ENCODE assay signal across 12 cellular contexts in the genomic region with DNA sequence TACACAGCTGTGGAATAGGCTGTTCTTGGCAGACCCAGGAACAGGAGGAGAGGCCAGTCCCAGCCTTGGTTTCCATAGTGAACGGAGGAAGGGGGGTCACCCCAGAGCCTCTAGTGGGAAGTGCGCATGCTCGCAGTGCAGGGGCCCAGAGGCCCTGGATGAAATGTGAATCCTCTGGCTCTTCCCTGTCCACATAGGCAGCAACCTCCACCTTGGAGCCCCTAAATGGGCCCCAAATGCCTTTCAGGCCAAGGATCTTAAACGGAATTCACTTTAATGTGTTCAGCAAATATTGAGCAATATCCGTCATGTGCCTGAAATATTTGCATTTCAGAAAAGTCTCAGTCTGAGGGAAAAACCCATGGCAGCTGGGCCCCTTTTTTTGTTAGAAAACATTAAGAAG. TPM values are rescaled to one million over a fixed set of nuclear protein-coding genes. Genes with fewer than 3 reads are reported as not detected.
A peak's percentile ranks its signal among the peaks of the same experiment; 100 is the strongest.
DNase-seq lines count a peak whose midpoint lies in the region; ATAC-seq and TF ChIP-seq lines count a peak whose summit lies in the region.
"Had no signal": no experiment of that assay in that cellular context is flagged by ENCODE, and none has a peak within 500 bp of the region (broad histone marks: within the 10 kb centered on the region; RNA-seq: fewer than 3 reads in every experiment).

No MANE protein-coding gene starts in this region.

- H3K4me1 ChIP-seq in fibroblast of lung (ENCODE audit: control insufficient read depth, extremely low read depth, insufficient read depth, low read length) (no peaks in the 10 kb centered on the region), transverse colon (no peaks in the 10 kb centered on the region)

- DNase-seq in NCI-H146 (lab: John Stamatoyannopoulos, UW): peak; percentile 1
- DNase-seq in NCI-H146 treated with DMSO at 0.1 percent for 48 hours (lab: John Stamatoyannopoulos, UW; ENCODE audit: unreplicated experiment): no peak
- DNase-seq in fibroblast of lung (ENCODE audit: low read depth in 2 of 2): peak; percentile 6 to 93
- DNase-seq in mesothelial cell of epicardium (ENCODE audit: low spot score in 2 of 2, unreplicated experiment in 2 of 2): peak; percentile 62 to 80
- peak; percentile 23 for DNase-seq in transverse colon
- no peak for DNase-seq in SIG-M5 treated with dmso at 0.1 percent for 504 hours (lab: John Stamatoyannopoulos, UW; ENCODE audit: unreplicated experiment)
- DNase-seq in activated CD8-positive, alpha-beta memory T cell treated with anti-CD3 and anti-CD28 coated beads, Interleukin-2, amount 10 ng/mL, durations not matched to agents 7 days and 5 days: no peak
- DNase-seq: brain microvascular endothelial cell, NCI-H1105 had no signal

- H3K27me3 Mint-ChIP-seq in mesothelial cell of epicardium (ENCODE audit: low read depth): no peaks in the 10 kb centered on the region
- peaks cover 4% of the 10 kb centered on the region for H3K27me3 Mint-ChIP-seq in activated CD8-positive, alpha-beta memory T cell treated with anti-CD3 and anti-CD28 coated beads, Interleukin-2, amount 10 ng/mL, durations not matched to agents 7 days and 5 days

- no peak overlapping the region for H3K4me3 Mint-ChIP-seq in mesothelial cell of epicardium
- H3K4me3 Mint-ChIP-seq in activated CD8-positive, alpha-beta memory T cell treated with anti-CD3 and anti-CD28 coated beads, Interleukin-2, amount 10 ng/mL, durations not matched to agents 7 days and 5 days: no peak overlapping the region

- H3K27ac ChIP-seq in fibroblast of lung (ENCODE audit: insufficient read depth, low read length) (no peak overlapping the region), transverse colon (peak overlapping the region in 1 of 4 donors; percentile 43)
- H3K27ac ChIP-seq: brain microvascular endothelial cell had no signal

- in situ Hi-C loops in transverse colon (cut with MboI; ENCODE audit: low pct_ligation_motif_present in 1 of 4, low pct_unique_long_range_greater_than_20kb in 1 of 4, low sequenced_read_pairs in 3 of 4): loop anchor here in 1 of 4 donors (25.0 kb wide), 1 partner anchor 103 kb away; no protein-coding TSS in a partner anchor

- no peaks in the 10 kb centered on the region for H3K27me3 ChIP-seq in fibroblast of lung (ENCODE audit: control insufficient read depth, insufficient read depth, low read length)
- H3K27me3 ChIP-seq in transverse colon: no peaks in the 10 kb centered on the region
- H3K27me3 ChIP-seq: brain microvascular endothelial cell had no signal

- H3K9ac ChIP-seq in fibroblast of lung (ENCODE audit: insufficient read depth, low read length): no peak overlapping the region

- H3K4me2 ChIP-seq in fibroblast of lung (ENCODE audit: extremely low read depth, insufficient read depth, low read length): no peak overlapping the region

- H3K4me3 ChIP-seq in fibroblast of lung (replicated peaks in 1 of 4; ENCODE audit: control extremely low read depth in 1 of 4, insufficient read depth in 1 of 4, low read depth in 3 of 4, low read length in 4 of 4): no peak overlapping the region
- no peak overlapping the region for H3K4me3 ChIP-seq in transverse colon
- H3K4me3 ChIP-seq: GM12878 had no signal

- H3K79me2 ChIP-seq in fibroblast of lung (ENCODE audit: control insufficient read depth, insufficient read depth, low read length): no peaks in the 10 kb centered on the region

- TF ChIP-seq EP300 in transverse colon (IDR thresholded peaks at IDR 0.05; ENCODE audit: low read depth): no peak

- no peak for TF ChIP-seq POLR2A in transverse colon (IDR thresholded peaks at IDR 0.05)

- H3K36me3 Mint-ChIP-seq in mesothelial cell of epicardium: no peaks in the 10 kb centered on the region
- no peaks in the 10 kb centered on the region for H3K36me3 Mint-ChIP-seq in activated CD8-positive, alpha-beta memory T cell treated with anti-CD3 and anti-CD28 coated beads, Interleukin-2, amount 10 ng/mL, durations not matched to agents 7 days and 5 days

- no peak for TF ChIP-seq CTCF in fibroblast of lung (conservative IDR thresholded peaks at IDR 0.05 in 1 of 2, IDR thresholded peaks at IDR 0.05 in 1 of 2; ENCODE audit: low read depth in 1 of 2, low read length in 2 of 2)
- TF ChIP-seq CTCF in mesothelial cell of epicardium (IDR thresholded peaks at IDR 0.05; ENCODE audit: unreplicated experiment): no peak
- no peak for TF ChIP-seq CTCF in transverse colon (IDR thresholded peaks at IDR 0.05)

- peaks cover 27% of the 10 kb centered on the region for H3K9me3 Mint-ChIP-seq in mesothelial cell of epicardium
- peaks cover 10% of the 10 kb centered on the region for H3K9me3 Mint-ChIP-seq in activated CD8-positive, alpha-beta memory T cell treated with anti-CD3 and anti-CD28 coated beads, Interleukin-2, amount 10 ng/mL, durations not matched to agents 7 days and 5 days (ENCODE audit: low read depth)

- CTCF ChIA-PET in activated CD8-positive, alpha-beta memory T cell treated with anti-CD3 and anti-CD28 coated beads, Interleukin-2, amount 10 ng/mL, durations not matched to agents 7 days and 5 days (lab: Charles Lee): no interaction called here

- H3K4me1 Mint-ChIP-seq in mesothelial cell of epicardium: peaks cover 32% of the 10 kb centered on the region
- no peaks in the 10 kb centered on the region for H3K4me1 Mint-ChIP-seq in activated CD8-positive, alpha-beta memory T cell treated with anti-CD3 and anti-CD28 coated beads, Interleukin-2, amount 10 ng/mL, durations not matched to agents 7 days and 5 days

- intact Hi-C loops in transverse colon (cut with DNase I; ENCODE audit: low total_unique reads): no loop called here

- H3K36me3 ChIP-seq in fibroblast of lung (ENCODE audit: control insufficient read depth, insufficient read depth, low read length) (no peaks in the 10 kb centered on the region), transverse colon (no peaks in the 10 kb centered on the region)
- H3K36me3 ChIP-seq: brain microvascular endothelial cell had no signal

- peak overlapping the region; percentile 87 for H3K27ac Mint-ChIP-seq in mesothelial cell of epicardium
- H3K27ac Mint-ChIP-seq in activated CD8-positive, alpha-beta memory T cell treated with anti-CD3 and anti-CD28 coated beads, Interleukin-2, amount 10 ng/mL, durations not matched to agents 7 days and 5 days: no peak overlapping the region

- no peak for ATAC-seq in activated CD8-positive, alpha-beta memory T cell treated with anti-CD3 and anti-CD28 coated beads, Interleukin-2, amount 10 ng/mL, durations not matched to agents 7 days and 5 days
- ATAC-seq in GM18520 (IDR thresholded peaks at IDR 0.05; ENCODE audit: unreplicated experiment): no peak
- ATAC-seq: GM12878 had no signal

- WGBS in transverse colon (ENCODE audit: low coverage in 1 of 2), 2 donors: 37 to 63% methylated on average over 2 to 5 of the region's 5 CpGs

- H3K9me3 ChIP-seq in fibroblast of lung (ENCODE audit: control insufficient read depth, insufficient read depth, low read depth, low read length): no peaks in the 10 kb centered on the region
- no peaks in the 10 kb centered on the region for H3K9me3 ChIP-seq in transverse colon

- H2AFZ ChIP-seq in fibroblast of lung (ENCODE audit: low read length): no peak overlapping the region

- H4K20me1 ChIP-seq in fibroblast of lung (ENCODE audit: control insufficient read depth, extremely low read depth, insufficient read depth, low read length): no peaks in the 10 kb centered on the region

RNA-seq across cellular contexts. Expression of a gene that starts 3.3 kb away (rescaled TPM):
- total RNA-seq in fibroblast of lung (41.6 and 47.7 TPM in 2 replicates), mesothelial cell of epicardium (84.8 to 89.0 TPM (median 85.8 TPM) in 3 replicates), transverse colon (10 to 100 TPM; 21.4 to 66.7 (median 31.1) TPM)
- 32.8 and 38.3 TPM in 2 replicates for polyA plus RNA-seq in fibroblast of lung
- polyA plus RNA-seq in fibroblast of lung (2012): 28.3 and 38.8 TPM in 2 replicates
- 5.3 and 6.1 TPM in 2 replicates for polyA minus RNA-seq in fibroblast of lung (ENCODE audit: low replicate concordance)
- 1 to 10 TPM; 1.3 to 1.6 TPM for total RNA-seq in activated CD8-positive, alpha-beta memory T cell treated with anti-CD3 and anti-CD28 coated beads, Interleukin-2, amount 10 ng/mL, durations not matched to agents 7 days and 5 days
- total RNA-seq: A172 had no signal

RNA-seq across cellular contexts. Expression of a gene that starts 42.8 kb away (rescaled TPM):
- total RNA-seq in fibroblast of lung (under 0.01 TPM in 2 replicates), mesothelial cell of epicardium (10.9 to 11.2 TPM (median 10.9 TPM) in 3 replicates), transverse colon (1 to 10 TPM in 1 of 4 donors, under 1 TPM in 2, not detected in 1; 0.14 to 4.5 (median 0.80) TPM)
- not detected in 2 replicates for polyA plus RNA-seq in fibroblast of lung
- polyA plus RNA-seq in fibroblast of lung (2012): not detected in 2 replicates
- polyA minus RNA-seq in fibroblast of lung (ENCODE audit: low replicate concordance): 0.08 and 0.26 TPM in 2 replicates
- not detected for total RNA-seq in activated CD8-positive, alpha-beta memory T cell treated with anti-CD3 and anti-CD28 coated beads, Interleukin-2, amount 10 ng/mL, durations not matched to agents 7 days and 5 days
- total RNA-seq: A172, GM12878 had no signal
- polyA plus RNA-seq: GM12878 had no signal

Comparison
In these comparisons a context has a peak if more than half of its experiments do, and no peak if none do; other contexts are left out.
1. DNase-seq: peak in NCI-H146 (single experiment), fibroblast of lung (2 of 2), mesothelial cell of epicardium (2 of 2) and transverse colon (single experiment); none in NCI-H146 treated with DMSO at 0.1 percent for 48 hours (single experiment), SIG-M5 treated with dmso at 0.1 percent for 504 hours (single experiment) and activated CD8-positive, alpha-beta memory T cell treated with anti-CD3 and anti-CD28 coated beads, Interleukin-2, amount 10 ng/mL, durations not matched to agents 7 days and 5 days (single experiment).
2. RNA of a gene that starts 3.3 kb away (total RNA-seq): 84.8 to 89.0 TPM in mesothelial cell of epicardium, 41.6 to 47.7 TPM in fibroblast of lung and 21.4 to 66.7 TPM in transverse colon; 1.3 to 1.6 TPM in activated CD8-positive, alpha-beta memory T cell treated with anti-CD3 and anti-CD28 coated beads, Interleukin-2, amount 10 ng/mL, durations not matched to agents 7 days and 5 days; every median in the first group is over 4 times any median in the second.